Comparison of ENCODE assay signal across 28 cellular contexts in genomic region chr3:128753715-128754114, GRCh38. TPM values are rescaled to one million over a fixed set of nuclear protein-coding genes. Genes with fewer than 3 reads are reported as not detected.
A peak's percentile ranks its signal among the peaks of the same experiment; 100 is the strongest.
DNase-seq lines count a peak whose midpoint lies in the region; ATAC-seq lines count a peak whose summit lies in the region.
"Had no signal": no experiment of that assay in that cellular context is flagged by ENCODE, and none has a peak within 500 bp of the region (broad histone marks: within the 10 kb centered on the region; RNA-seq: fewer than 3 reads in every experiment).

No MANE protein-coding gene starts in this region.

- no peaks in the 10 kb centered on the region for H3K36me3 ChIP-seq in naive thymus-derived CD4-positive, alpha-beta T cell (ENCODE audit: control insufficient read depth in 2 of 3, insufficient read depth in 3 of 3, low read length in 3 of 3)
- H3K36me3 ChIP-seq: tibial artery had no signal

- H3K4me1 Mint-ChIP-seq in activated naive CD8-positive, alpha-beta T cell (ENCODE audit: low read depth): peaks cover 72% of the 10 kb centered on the region
- H3K4me1 Mint-ChIP-seq in activated naive CD8-positive, alpha-beta T cell treated with anti-CD3 and anti-CD28 coated beads for 36 hours: peaks cover 54% of the 10 kb centered on the region
- H3K4me1 Mint-ChIP-seq in naive thymus-derived CD4-positive, alpha-beta T cell: peaks cover 52 to 84% (median 74%) of the 10 kb centered on the region in 7 donors
- H3K4me1 Mint-ChIP-seq: nephron progenitor cell had no signal

- CTCF ChIA-PET in naive thymus-derived CD4-positive, alpha-beta T cell (lab: Charles Lee): interaction anchor here (1.4 kb wide), 1 partner anchor 41 kb away, joined by 3 read pairs; no protein-coding TSS in a partner anchor

- H3K27me3 Mint-ChIP-seq in activated naive CD8-positive, alpha-beta T cell: no peaks in the 10 kb centered on the region
- no peaks in the 10 kb centered on the region for H3K27me3 Mint-ChIP-seq in activated naive CD8-positive, alpha-beta T cell treated with anti-CD3 and anti-CD28 coated beads for 36 hours
- H3K27me3 Mint-ChIP-seq in naive thymus-derived CD4-positive, alpha-beta T cell: no peaks in the 10 kb centered on the region
- H3K27me3 Mint-ChIP-seq: activated naive CD4-positive, alpha-beta T cell treated with anti-CD3 and anti-CD28 coated beads, Interleukin-2, amount 50 U/mL, for 24 hours had no signal

- intact Hi-C loops in naive thymus-derived CD4-positive, alpha-beta T cell (cut with micrococcal nuclease): loop anchor here in 1 of 2 donors (5.0 kb wide), 1 partner anchor 34 kb away; no protein-coding TSS in a partner anchor

- ATAC-seq in naive thymus-derived CD4-positive, alpha-beta T cell: no peak
- ATAC-seq: K562, left ventricle myocardium superior, sciatic nerve had no signal

- H3K27ac Mint-ChIP-seq in activated naive CD8-positive, alpha-beta T cell: peak overlapping the region; percentile 59
- no peak overlapping the region for H3K27ac Mint-ChIP-seq in activated naive CD8-positive, alpha-beta T cell treated with anti-CD3 and anti-CD28 coated beads for 36 hours
- H3K27ac Mint-ChIP-seq in naive thymus-derived CD4-positive, alpha-beta T cell: peak overlapping the region in 6 of 9 donors; percentile 38 to 89 (median 69)
- H3K27ac Mint-ChIP-seq: nephron progenitor cell; T-helper 2 cell treated with Interferon-gamma antibody and Interleukin-4, amounts not matched to agents 5 μg/mL and 100 μg/mL, for 36 hours had no signal

- no peaks in the 10 kb centered on the region for H3K9me3 Mint-ChIP-seq in activated naive CD8-positive, alpha-beta T cell (ENCODE audit: low read depth)
- peaks cover 15% of the 10 kb centered on the region for H3K9me3 Mint-ChIP-seq in activated naive CD8-positive, alpha-beta T cell treated with anti-CD3 and anti-CD28 coated beads for 36 hours
- H3K9me3 Mint-ChIP-seq in naive thymus-derived CD4-positive, alpha-beta T cell: peaks cover 0 to 14% (median 4%) of the 10 kb centered on the region in 11 donors
- H3K9me3 Mint-ChIP-seq: activated naive CD4-positive, alpha-beta T cell treated with anti-CD3 and anti-CD28 coated beads, Interleukin-2, amount 50 U/mL, for 24 hours; T-helper 2 cell treated with Interferon-gamma antibody and Interleukin-4, amounts not matched to agents 5 μg/mL and 100 μg/mL, for 36 hours had no signal

- H3K9me3 ChIP-seq in naive thymus-derived CD4-positive, alpha-beta T cell (ENCODE audit: control insufficient read depth in 2 of 3, low read length in 3 of 3): no peaks in the 10 kb centered on the region
- H3K9me3 ChIP-seq: SK-N-SH, tibial artery had no signal

- peaks cover 15% of the 10 kb centered on the region for H3K36me3 Mint-ChIP-seq in activated naive CD8-positive, alpha-beta T cell
- H3K36me3 Mint-ChIP-seq in activated naive CD8-positive, alpha-beta T cell treated with anti-CD3 and anti-CD28 coated beads for 36 hours: peaks cover 63% of the 10 kb centered on the region
- peaks cover 0 to 54% (median 30%) of the 10 kb centered on the region in 5 donors for H3K36me3 Mint-ChIP-seq in naive thymus-derived CD4-positive, alpha-beta T cell

- H3K4me3 Mint-ChIP-seq in activated naive CD8-positive, alpha-beta T cell: no peak overlapping the region
- no peak overlapping the region for H3K4me3 Mint-ChIP-seq in activated naive CD8-positive, alpha-beta T cell treated with anti-CD3 and anti-CD28 coated beads for 36 hours
- peak overlapping the region in 3 of 10 donors; percentile 24 to 50 (median 33) for H3K4me3 Mint-ChIP-seq in naive thymus-derived CD4-positive, alpha-beta T cell
- H3K4me3 Mint-ChIP-seq: activated naive CD4-positive, alpha-beta T cell treated with anti-CD3 and anti-CD28 coated beads, Interleukin-2, amount 50 U/mL, for 24 hours; nephron progenitor cell; T-helper 2 cell treated with Interferon-gamma antibody and Interleukin-4, amounts not matched to agents 5 μg/mL and 100 μg/mL, for 36 hours had no signal

- H3K4me3 ChIP-seq in naive thymus-derived CD4-positive, alpha-beta T cell (ENCODE audit: low read length): no peak overlapping the region
- H3K4me3 ChIP-seq: K562, tibial artery had no signal

- H3K27ac ChIP-seq in naive thymus-derived CD4-positive, alpha-beta T cell (ENCODE audit: low read depth, low read length): no peak overlapping the region
- H3K27ac ChIP-seq: 22Rv1, tibial artery, VCaP had no signal

- no peaks in the 10 kb centered on the region for H3K27me3 ChIP-seq in naive thymus-derived CD4-positive, alpha-beta T cell (ENCODE audit: control insufficient read depth in 2 of 2, insufficient read depth in 2 of 2, low read length in 2 of 2)
- H3K27me3 ChIP-seq: tibial artery had no signal

- H3K4me1 ChIP-seq in naive thymus-derived CD4-positive, alpha-beta T cell (ENCODE audit: control insufficient read depth in 2 of 2, insufficient read depth in 2 of 2, low read length in 2 of 2): peaks cover 23 to 28% of the 10 kb centered on the region in 2 donors

- POLR2A ChIA-PET in naive thymus-derived CD4-positive, alpha-beta T cell (lab: Charles Lee): no interaction called here

- DNase-seq in NCI-H2029 treated with DMSO at 0.1 percent for 48 hours (lab: John Stamatoyannopoulos, UW): peak; percentile 39
- DNase-seq in NCI-H2029 (lab: John Stamatoyannopoulos, UW): no peak
- no peak for DNase-seq in activated naive CD8-positive, alpha-beta T cell treated with anti-CD3 and anti-CD28 coated beads for 36 hours
- no peak for DNase-seq in naive thymus-derived CD4-positive, alpha-beta T cell
- no peak for DNase-seq in NCI-H2196 (lab: John Stamatoyannopoulos, UW; ENCODE audit: unreplicated experiment)
- no peak for DNase-seq in RKO (ENCODE audit: low spot score)
- DNase-seq in NCI-H510A (lab: John Stamatoyannopoulos, UW): no peak
- DNase-seq: activated CD4-positive, alpha-beta T cell treated with anti-CD3 and anti-CD28 coated beads, Interleukin-2, amount 50 U/mL, for 4 hours; caudate nucleus; DMS53; left ventricle myocardium superior; midbrain; MM.1S; NCI-H1417 treated with DMSO at 0.1 percent for 48 hours; NCI-H2227 treated with DMSO at 0.1 percent for 48 hours; NCI-H748 treated with DMSO at 0.1 percent for 48 hours; nephron progenitor cell; SK-N-SH; stimulated activated CD4-positive, alpha-beta T cell treated with anti-CD3 and anti-CD28 coated beads, Interleukin-4, amount 100 ng/mL, for 4 hours; stimulated activated naive CD4-positive, alpha-beta T cell treated with Interleukin-2 at 50 U/mL for 16 hours; tibial artery had no signal

RNA-seq across cellular contexts. Expression of gene RAB7A, which starts 27.7 kb away (rescaled TPM):
- total RNA-seq in activated naive CD8-positive, alpha-beta T cell treated with anti-CD3 and anti-CD28 coated beads for 36 hours: 100 to 1,000 TPM; 260 to 278 TPM
- 100 to 1,000 TPM; 124 to 249 (median 172) TPM for total RNA-seq in naive thymus-derived CD4-positive, alpha-beta T cell
- 100 to 1,000 TPM; 176 to 190 TPM for polyA plus RNA-seq in naive thymus-derived CD4-positive, alpha-beta T cell
